In genomic region chr14:105358140-105358846, GRCh38 we compare ENCODE assay signal across 15 cellular contexts. TPM values are rescaled to one million over a fixed set of nuclear protein-coding genes. Genes with fewer than 3 reads are reported as not detected.
A peak's percentile ranks its signal among the peaks of the same experiment; 100 is the strongest.
DNase-seq lines count a peak whose midpoint lies in the region; ATAC-seq, FAIRE-seq and TF ChIP-seq lines count a peak whose summit lies in the region.
"Had no signal": no experiment of that assay in that cellular context is flagged by ENCODE, and none has a peak within 500 bp of the region (broad histone marks: within the 10 kb centered on the region; RNA-seq: fewer than 3 reads in every experiment).

No MANE protein-coding gene starts in this region.

- no peak overlapping the region for H3K23ac ChIP-seq in H1 (ENCODE audit: insufficient read length)

- TF ChIP-seq POLR2A in H1 (IDR thresholded peaks at IDR 0.05; ENCODE audit: control extremely low read depth in 1 of 2, low read depth in 2 of 2, low read length in 2 of 2): no peak

- POLR2A ChIA-PET in H1 (lab: Charles Lee; ENCODE audit: partially characterized antibody): interaction anchor here (1.5 kb wide), 1 partner anchor 36 kb away, joined by 4 read pairs; no protein-coding TSS in a partner anchor

- no peak overlapping the region for H3K4me2 ChIP-seq in H1 (ENCODE audit: insufficient read depth in 1 of 2, low read depth in 2 of 2, low read length in 2 of 2)
- H3K4me2 ChIP-seq: A549 had no signal

- no peaks in the 10 kb centered on the region for H3K9me3 ChIP-seq in BE2C
- H3K9me3 ChIP-seq in H1 (ENCODE audit: insufficient read depth in 2 of 2, low read depth in 1 of 2, low read length in 1 of 2): no peaks in the 10 kb centered on the region
- no peaks in the 10 kb centered on the region for H3K9me3 ChIP-seq in left lung
- H3K9me3 ChIP-seq: A549, Caco-2 had no signal

- intact Hi-C loops in left lung (cut with DNase I) (loop anchor here in 1 of 2 donors (10.0 kb wide), 1 partner anchor 263 kb away; no protein-coding TSS in a partner anchor), posterior vena cava (cut with DNase I) (no loop called here)

- no peaks in the 10 kb centered on the region for H3K79me1 ChIP-seq in H1 (ENCODE audit: low read depth, low read length)

- no peak overlapping the region for H2BK5ac ChIP-seq in H1 (ENCODE audit: low read depth, low read length)

- no peaks in the 10 kb centered on the region for H3K79me2 ChIP-seq in H1 (ENCODE audit: control insufficient read depth in 1 of 2, insufficient read depth in 2 of 2, low read length in 2 of 2)

- H2BK120ac ChIP-seq in H1 (replicated peaks; ENCODE audit: low read depth, low read length): no peak overlapping the region

- H3K36me3 ChIP-seq in BE2C (no peaks in the 10 kb centered on the region), H1 (ENCODE audit: control insufficient read depth in 2 of 4, insufficient read depth in 4 of 4, low read length in 3 of 4) (no peaks in the 10 kb centered on the region; a peak in 1 of 8 replicates), left lung (peaks cover 0 to 40% of the 10 kb centered on the region in 2 donors)

- TF ChIP-seq RAD21 in H1 (IDR thresholded peaks at IDR 0.05 in 1 of 2, conservative IDR thresholded peaks at IDR 0.05 in 1 of 2; ENCODE audit: low read depth in 2 of 2, low read length in 2 of 2): no peak

- H3K27ac ChIP-seq in H1 (ENCODE audit: low read depth, low read length) (no peak overlapping the region), left lung (no peak overlapping the region)
- H3K27ac ChIP-seq: A549 had no signal

- H3K27me3 ChIP-seq in BE2C (no peaks in the 10 kb centered on the region), H1 (replicated peaks in 1 of 4; ENCODE audit: control insufficient read depth in 3 of 4, extremely low read depth in 1 of 4, insufficient read depth in 3 of 4, low read length in 3 of 4) (no peaks in the 10 kb centered on the region), left lung (no peaks in the 10 kb centered on the region)

- no peaks in the 10 kb centered on the region for H3K23me2 ChIP-seq in H1 (ENCODE audit: low read depth, low read length)

- ATAC-seq in left lung (peak; percentile 19), HG03097 (IDR thresholded peaks at IDR 0.05; ENCODE audit: low FRiP score, unreplicated experiment) (no peak), HG03460 (IDR thresholded peaks at IDR 0.05; ENCODE audit: unreplicated experiment) (no peak)
- ATAC-seq: A549, HCT116 had no signal

- no peak overlapping the region for H3K4ac ChIP-seq in H1 (replicated peaks; ENCODE audit: insufficient read length, low read depth, low read length)

- H2AK5ac ChIP-seq in H1 (ENCODE audit: low read depth, low read length): no peak overlapping the region

- 91% methylated on average over 22 of the region's 25 CpGs; no CpG with 5 or more reads in 1 of the 2 experiments for WGBS in H1 (ENCODE audit: extremely low coverage in 1 of 2, insufficient coverage in 1 of 2, insufficient read length in 1 of 2, insufficient replicate concordance in 2 of 2, low coverage in 1 of 2, low lambda C conversion rate in 2 of 2, missing lambda C conversion rate in 1 of 2), 2 experiments

- H3K4me1 ChIP-seq in BE2C (no peaks in the 10 kb centered on the region), H1 (replicated peaks in 1 of 4; ENCODE audit: control insufficient read depth in 3 of 4, insufficient read depth in 4 of 4, low read length in 3 of 4) (peaks cover 0 to 11% (median 3%) of the 10 kb centered on the region in 4 experiments; a peak in 5 of 7 replicates), left lung (no peaks in the 10 kb centered on the region)
- H3K4me1 ChIP-seq: A549, Caco-2 had no signal

- H3K9ac ChIP-seq in H1 (replicated peaks in 1 of 4; ENCODE audit: extremely low read depth in 1 of 4, low read depth in 3 of 4, low read length in 3 of 4): no peak overlapping the region

- H2AFZ ChIP-seq in H1 (ENCODE audit: low read length): no peak overlapping the region

- CTCF ChIA-PET in H1 (lab: Charles Lee; ENCODE audit: partially characterized antibody): interaction anchor here (0.9 to 1.4 kb wide), 2 partner anchors 14 to 25 kb away, joined by 3 to 4 read pairs; no protein-coding TSS in a partner anchor

- no peak overlapping the region for H3K56ac ChIP-seq in H1 (replicated peaks; ENCODE audit: insufficient read length, low read depth, low read length)

- peak overlapping the region; percentile 57 for H4K8ac ChIP-seq in H1 (ENCODE audit: extremely low read depth, insufficient read depth, low read length)

- H3K18ac ChIP-seq in H1 (ENCODE audit: extremely low read depth, low read length): no peak overlapping the region

- no peak for TF ChIP-seq EP300 in H1 (IDR thresholded peaks at IDR 0.05; ENCODE audit: borderline replicate concordance in 1 of 2, low read depth in 2 of 2, low read length in 2 of 2)

- H2BK15ac ChIP-seq in H1 (ENCODE audit: low read length): no peak overlapping the region

- H2BK12ac ChIP-seq in H1 (ENCODE audit: low read depth, low read length): no peak overlapping the region

- no peak overlapping the region for H2BK20ac ChIP-seq in H1 (ENCODE audit: low read length)

- H4K5ac ChIP-seq in H1 (ENCODE audit: insufficient read length, low read depth, low read length): no peak overlapping the region

- H3K4me3 ChIP-seq in BE2C (ENCODE audit: low read depth, low read length): no peak overlapping the region
- H3K4me3 ChIP-seq in H1 (ENCODE audit: extremely low read depth in 1 of 4, insufficient read depth in 2 of 4, low read depth in 3 of 4, low read length in 4 of 4): no peak overlapping the region
- no peak overlapping the region for H3K4me3 ChIP-seq in left lung
- H3K4me3 ChIP-seq: A549 had no signal

- DNase-seq in BE2C: peak; percentile 10
- no peak for DNase-seq in H1 (ENCODE audit: low read depth in 1 of 2, low spot score in 2 of 2)
- peak in 1 of 2 donors; percentile 67 for DNase-seq in left lung
- DNase-seq in posterior vena cava (ENCODE audit: low spot score): peak; percentile 73
- DNase-seq in HTR-8/SVneo (ENCODE audit: insufficient read length, low spot score): no peak
- no peak for DNase-seq in hippocampal formation (lab: John Stamatoyannopoulos, UW)
- DNase-seq: Caco-2; CD8-positive, alpha-beta memory T cell; DMS53 had no signal

- no peak overlapping the region for H4K91ac ChIP-seq in H1 (replicated peaks; ENCODE audit: insufficient read length, low read length)

- H3K14ac ChIP-seq in H1 (ENCODE audit: insufficient read length): no peak overlapping the region

- FAIRE-seq in H1 (lab: Jason Lieb, UNC) (no peak), HTR-8/SVneo (lab: Jason Lieb, UNC) (no peak)
- FAIRE-seq: A549, H54 had no signal

- TF ChIP-seq CTCF in BE2C (IDR thresholded peaks at IDR 0.05; ENCODE audit: low read depth, low read length) (no peak), H1 (IDR thresholded peaks at IDR 0.05; ENCODE audit: control extremely low read depth in 1 of 3, insufficient read depth in 1 of 3, low read depth in 1 of 3, low read length in 3 of 3) (no peak), left lung (IDR thresholded peaks at IDR 0.05) (no peak)

- peaks cover 0 to 16% of the 10 kb centered on the region in 2 experiments for H4K20me1 ChIP-seq in H1 (replicated peaks in 1 of 2; ENCODE audit: control insufficient read depth in 1 of 2, insufficient read depth in 2 of 2, low read length in 2 of 2)

TF ChIP-seq in H1, 55 proteins besides CTCF, POLR2A, EP300 and RAD21 (continues in another document):
- TF ChIP-seq KDM1A (IDR thresholded peaks at IDR 0.05; ENCODE audit: borderline replicate concordance, low read length): no peak
- no peak for TF ChIP-seq CBX5 (IDR thresholded peaks at IDR 0.05; ENCODE audit: low read depth, low read length)
- TF ChIP-seq TBP (IDR thresholded peaks at IDR 0.05; ENCODE audit: low read depth, low read length): no peak
- no peak for TF ChIP-seq TAF7 (optimal IDR thresholded peaks at IDR 0.05; ENCODE audit: borderline replicate concordance, low read depth, low read length)

RNA-seq across cellular contexts. Expression of gene TEX22, which starts 40.0 kb away (rescaled TPM):
- 2.7 TPM for polyA plus RNA-seq in BE2C (2012; ENCODE audit: insufficient read depth, insufficient read length, low read depth)
- 0.39 and 0.82 TPM in 2 replicates for total RNA-seq in H1 (2021; fragmentation: NEBNext Ultra II Directional; extraction: Animal tissue kit (Norgen Biotek cat#: 25700))
- polyA plus RNA-seq in H1 (2011; rRNA removed): 0.24 and 0.67 TPM in 2 replicates
- polyA plus RNA-seq in H1 (2011; cell fraction: cytosol; rRNA removed): 0.70 TPM
- polyA plus RNA-seq in H1 (2011; cell fraction: nucleus; rRNA removed): 5.9 TPM
- 0.28 to 0.54 TPM (median 0.42 TPM) in 4 replicates for polyA plus RNA-seq in H1 (2012, experiment 1 of 2)
- polyA plus RNA-seq in H1 (2012, experiment 2 of 2): 0.05 TPM
- 0.14 TPM for polyA plus RNA-seq in H1 (2013, experiment 1 of 2)
- 0.07 TPM for polyA plus RNA-seq in H1 (2013, experiment 2 of 2)
- polyA minus RNA-seq in H1 (2011; rRNA and poly(A)+ RNA removed): 0.10 and 0.16 TPM in 2 replicates
- not detected for polyA minus RNA-seq in H1 (2011; cell fraction: cytosol; rRNA and poly(A)+ RNA removed)
- 1.5 TPM for polyA minus RNA-seq in H1 (2011; cell fraction: nucleus; rRNA and poly(A)+ RNA removed)
- total RNA-seq in left lung (1 to 10 TPM; 1.7 to 3.0 TPM), posterior vena cava (under 1 TPM; 0.23 to 0.71 TPM)
- total RNA-seq: HT1080 had no signal

RNA-seq across cellular contexts. Expression of gene PACS2, which starts 43.7 kb away (rescaled TPM):
- 22.5 TPM for polyA plus RNA-seq in BE2C (2012; ENCODE audit: insufficient read depth, insufficient read length, low read depth)
- total RNA-seq in H1 (2021; fragmentation: NEBNext Ultra II Directional; extraction: Animal tissue kit (Norgen Biotek cat#: 25700)): 62.3 and 62.8 TPM in 2 replicates
- polyA plus RNA-seq in H1 (2011; rRNA removed): 38.0 and 65.4 TPM in 2 replicates
- 57.3 TPM for polyA plus RNA-seq in H1 (2011; cell fraction: cytosol; rRNA removed)
- polyA plus RNA-seq in H1 (2011; cell fraction: nucleus; rRNA removed): 306 TPM
- polyA plus RNA-seq in H1 (2012, experiment 1 of 2): 54.5 to 72.8 TPM (median 68.7 TPM) in 4 replicates
- polyA plus RNA-seq in H1 (2012, experiment 2 of 2): 42.3 TPM
- polyA plus RNA-seq in H1 (2013, experiment 1 of 2): 35.8 TPM
- polyA plus RNA-seq in H1 (2013, experiment 2 of 2): 33.2 TPM
- polyA minus RNA-seq in H1 (2011; rRNA and poly(A)+ RNA removed): 28.2 and 33.0 TPM in 2 replicates
- polyA minus RNA-seq in H1 (2011; cell fraction: cytosol; rRNA and poly(A)+ RNA removed): 49.0 TPM
- polyA minus RNA-seq in H1 (2011; cell fraction: nucleus; rRNA and poly(A)+ RNA removed): 88.7 TPM
- 10 to 100 TPM; 69.7 to 77.2 TPM for total RNA-seq in left lung
- 10 to 100 TPM; 61.3 to 69.4 TPM for total RNA-seq in posterior vena cava

RNA-seq across cellular contexts. Expression of gene BRF1, which starts 57.5 kb away (rescaled TPM):
- polyA plus RNA-seq in BE2C (2012; ENCODE audit: insufficient read depth, insufficient read length, low read depth): 43.4 TPM
- total RNA-seq in H1 (2021; fragmentation: NEBNext Ultra II Directional; extraction: Animal tissue kit (Norgen Biotek cat#: 25700)): 18.3 and 18.5 TPM in 2 replicates
- polyA plus RNA-seq in H1 (2011; rRNA removed): 7.7 and 12.5 TPM in 2 replicates
- polyA plus RNA-seq in H1 (2011; cell fraction: cytosol; rRNA removed): 11.1 TPM
- 32.8 TPM for polyA plus RNA-seq in H1 (2011; cell fraction: nucleus; rRNA removed)
- 11.4 to 15.6 TPM (median 13.1 TPM) in 4 replicates for polyA plus RNA-seq in H1 (2012, experiment 1 of 2)
- 7.8 TPM for polyA plus RNA-seq in H1 (2012, experiment 2 of 2)
- polyA plus RNA-seq in H1 (2013, experiment 1 of 2): 9.6 TPM
- 8.4 TPM for polyA plus RNA-seq in H1 (2013, experiment 2 of 2)
- polyA minus RNA-seq in H1 (2011; rRNA and poly(A)+ RNA removed): 10.3 and 11.4 TPM in 2 replicates
- polyA minus RNA-seq in H1 (2011; cell fraction: cytosol; rRNA and poly(A)+ RNA removed): 15.4 TPM
- polyA minus RNA-seq in H1 (2011; cell fraction: nucleus; rRNA and poly(A)+ RNA removed): 35.1 TPM
- total RNA-seq in left lung: 10 to 100 TPM; 32.7 to 33.6 TPM
- total RNA-seq in posterior vena cava: 10 to 100 TPM; 18.8 to 19.4 TPM

Comparison
In these comparisons a context has a peak if more than half of its experiments do, and no peak if none do; other contexts are left out.
1. DNase-seq: peak in BE2C (single experiment) and posterior vena cava (single experiment); none in H1 (0 of 2), HTR-8/SVneo (single experiment) and hippocampal formation (0 of 2).